1 cellular context compared by ENCODE assay signal in genomic region chr14:90970167-90970600, GRCh38.
A peak's percentile ranks its signal among the peaks of the same experiment; 100 is the strongest.
TF ChIP-seq lines count a peak whose summit lies in the region.

No MANE protein-coding gene starts in this region.

TF ChIP-seq in GM12878, 131 proteins besides CTCF, POLR2A, EP300 and RAD21 (continued from another document and continues in another):
- TF ChIP-seq, protein P1, sequence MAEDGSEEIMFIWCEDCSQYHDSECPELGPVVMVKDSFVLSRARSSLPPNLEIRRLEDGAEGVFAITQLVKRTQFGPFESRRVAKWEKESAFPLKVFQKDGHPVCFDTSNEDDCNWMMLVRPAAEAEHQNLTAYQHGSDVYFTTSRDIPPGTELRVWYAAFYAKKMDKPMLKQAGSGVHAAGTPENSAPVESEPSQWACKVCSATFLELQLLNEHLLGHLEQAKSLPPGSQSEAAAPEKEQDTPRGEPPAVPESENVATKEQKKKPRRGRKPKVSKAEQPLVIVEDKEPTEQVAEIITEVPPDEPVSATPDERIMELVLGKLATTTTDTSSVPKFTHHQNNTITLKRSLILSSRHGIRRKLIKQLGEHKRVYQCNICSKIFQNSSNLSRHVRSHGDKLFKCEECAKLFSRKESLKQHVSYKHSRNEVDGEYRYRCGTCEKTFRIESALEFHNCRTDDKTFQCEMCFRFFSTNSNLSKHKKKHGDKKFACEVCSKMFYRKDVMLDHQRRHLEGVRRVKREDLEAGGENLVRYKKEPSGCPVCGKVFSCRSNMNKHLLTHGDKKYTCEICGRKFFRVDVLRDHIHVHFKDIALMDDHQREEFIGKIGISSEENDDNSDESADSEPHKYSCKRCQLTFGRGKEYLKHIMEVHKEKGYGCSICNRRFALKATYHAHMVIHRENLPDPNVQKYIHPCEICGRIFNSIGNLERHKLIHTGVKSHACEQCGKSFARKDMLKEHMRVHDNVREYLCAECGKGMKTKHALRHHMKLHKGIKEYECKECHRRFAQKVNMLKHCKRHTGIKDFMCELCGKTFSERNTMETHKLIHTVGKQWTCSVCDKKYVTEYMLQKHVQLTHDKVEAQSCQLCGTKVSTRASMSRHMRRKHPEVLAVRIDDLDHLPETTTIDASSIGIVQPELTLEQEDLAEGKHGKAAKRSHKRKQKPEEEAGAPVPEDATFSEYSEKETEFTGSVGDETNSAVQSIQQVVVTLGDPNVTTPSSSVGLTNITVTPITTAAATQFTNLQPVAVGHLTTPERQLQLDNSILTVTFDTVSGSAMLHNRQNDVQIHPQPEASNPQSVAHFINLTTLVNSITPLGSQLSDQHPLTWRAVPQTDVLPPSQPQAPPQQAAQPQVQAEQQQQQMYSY (CRISPR knock-in tag; IDR thresholded peaks at IDR 0.05): no peak
- TF ChIP-seq, protein P2, sequence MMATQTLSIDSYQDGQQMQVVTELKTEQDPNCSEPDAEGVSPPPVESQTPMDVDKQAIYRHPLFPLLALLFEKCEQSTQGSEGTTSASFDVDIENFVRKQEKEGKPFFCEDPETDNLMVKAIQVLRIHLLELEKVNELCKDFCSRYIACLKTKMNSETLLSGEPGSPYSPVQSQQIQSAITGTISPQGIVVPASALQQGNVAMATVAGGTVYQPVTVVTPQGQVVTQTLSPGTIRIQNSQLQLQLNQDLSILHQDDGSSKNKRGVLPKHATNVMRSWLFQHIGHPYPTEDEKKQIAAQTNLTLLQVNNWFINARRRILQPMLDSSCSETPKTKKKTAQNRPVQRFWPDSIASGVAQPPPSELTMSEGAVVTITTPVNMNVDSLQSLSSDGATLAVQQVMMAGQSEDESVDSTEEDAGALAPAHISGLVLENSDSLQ (IDR thresholded peaks at IDR 0.05): no peak
- no peak for TF ChIP-seq SMC3 (IDR thresholded peaks at IDR 0.05; ENCODE audit: borderline replicate concordance, low read length)
- TF ChIP-seq, protein P3, sequence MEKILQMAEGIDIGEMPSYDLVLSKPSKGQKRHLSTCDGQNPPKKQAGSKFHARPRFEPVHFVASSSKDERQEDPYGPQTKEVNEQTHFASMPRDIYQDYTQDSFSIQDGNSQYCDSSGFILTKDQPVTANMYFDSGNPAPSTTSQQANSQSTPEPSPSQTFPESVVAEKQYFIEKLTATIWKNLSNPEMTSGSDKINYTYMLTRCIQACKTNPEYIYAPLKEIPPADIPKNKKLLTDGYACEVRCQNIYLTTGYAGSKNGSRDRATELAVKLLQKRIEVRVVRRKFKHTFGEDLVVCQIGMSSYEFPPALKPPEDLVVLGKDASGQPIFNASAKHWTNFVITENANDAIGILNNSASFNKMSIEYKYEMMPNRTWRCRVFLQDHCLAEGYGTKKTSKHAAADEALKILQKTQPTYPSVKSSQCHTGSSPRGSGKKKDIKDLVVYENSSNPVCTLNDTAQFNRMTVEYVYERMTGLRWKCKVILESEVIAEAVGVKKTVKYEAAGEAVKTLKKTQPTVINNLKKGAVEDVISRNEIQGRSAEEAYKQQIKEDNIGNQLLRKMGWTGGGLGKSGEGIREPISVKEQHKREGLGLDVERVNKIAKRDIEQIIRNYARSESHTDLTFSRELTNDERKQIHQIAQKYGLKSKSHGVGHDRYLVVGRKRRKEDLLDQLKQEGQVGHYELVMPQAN (conservative IDR thresholded peaks at IDR 0.05): no peak
- no peak for TF ChIP-seq BRCA1 (IDR thresholded peaks at IDR 0.05; ENCODE audit: low read depth, low read length)
- TF ChIP-seq, protein P4, sequence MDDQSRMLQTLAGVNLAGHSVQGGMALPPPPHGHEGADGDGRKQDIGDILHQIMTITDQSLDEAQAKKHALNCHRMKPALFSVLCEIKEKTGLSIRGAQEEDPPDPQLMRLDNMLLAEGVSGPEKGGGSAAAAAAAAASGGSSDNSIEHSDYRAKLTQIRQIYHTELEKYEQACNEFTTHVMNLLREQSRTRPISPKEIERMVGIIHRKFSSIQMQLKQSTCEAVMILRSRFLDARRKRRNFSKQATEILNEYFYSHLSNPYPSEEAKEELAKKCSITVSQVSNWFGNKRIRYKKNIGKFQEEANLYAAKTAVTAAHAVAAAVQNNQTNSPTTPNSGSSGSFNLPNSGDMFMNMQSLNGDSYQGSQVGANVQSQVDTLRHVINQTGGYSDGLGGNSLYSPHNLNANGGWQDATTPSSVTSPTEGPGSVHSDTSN (IDR thresholded peaks at IDR 0.05; ENCODE audit: insufficient replicate concordance, low read depth, low read length): no peak
- no peak for TF ChIP-seq NR2C2 (IDR thresholded peaks at IDR 0.05; ENCODE audit: borderline replicate concordance, control insufficient read depth, insufficient read length, low read depth)
- TF ChIP-seq SIN3A (IDR thresholded peaks at IDR 0.05; ENCODE audit: low read depth, low read length): no peak
- no peak for TF ChIP-seq CHD4 (IDR thresholded peaks at IDR 0.05)
- peak; percentile 90 for TF ChIP-seq JUNB (IDR thresholded peaks at IDR 0.05)
- no peak for TF ChIP-seq MYB (IDR thresholded peaks at IDR 0.05; ENCODE audit: borderline replicate concordance, low read depth, low read length)
- TF ChIP-seq CREM (IDR thresholded peaks at IDR 0.05; ENCODE audit: low read depth): peak; percentile 69; the same call in 1 of the 2 replicates
- no peak for TF ChIP-seq BHLHE40 (IDR thresholded peaks at IDR 0.05; ENCODE audit: borderline replicate concordance in 1 of 2, low read depth in 2 of 2, low read length in 1 of 2)
- TF ChIP-seq, protein P5, sequence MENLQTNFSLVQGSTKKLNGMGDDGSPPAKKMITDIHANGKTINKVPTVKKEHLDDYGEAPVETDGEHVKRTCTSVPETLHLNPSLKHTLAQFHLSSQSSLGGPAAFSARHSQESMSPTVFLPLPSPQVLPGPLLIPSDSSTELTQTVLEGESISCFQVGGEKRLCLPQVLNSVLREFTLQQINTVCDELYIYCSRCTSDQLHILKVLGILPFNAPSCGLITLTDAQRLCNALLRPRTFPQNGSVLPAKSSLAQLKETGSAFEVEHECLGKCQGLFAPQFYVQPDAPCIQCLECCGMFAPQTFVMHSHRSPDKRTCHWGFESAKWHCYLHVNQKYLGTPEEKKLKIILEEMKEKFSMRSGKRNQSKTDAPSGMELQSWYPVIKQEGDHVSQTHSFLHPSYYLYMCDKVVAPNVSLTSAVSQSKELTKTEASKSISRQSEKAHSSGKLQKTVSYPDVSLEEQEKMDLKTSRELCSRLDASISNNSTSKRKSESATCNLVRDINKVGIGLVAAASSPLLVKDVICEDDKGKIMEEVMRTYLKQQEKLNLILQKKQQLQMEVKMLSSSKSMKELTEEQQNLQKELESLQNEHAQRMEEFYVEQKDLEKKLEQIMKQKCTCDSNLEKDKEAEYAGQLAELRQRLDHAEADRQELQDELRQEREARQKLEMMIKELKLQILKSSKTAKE (IDR thresholded peaks at IDR 0.05; ENCODE audit: low read depth, poor library complexity, severe bottlenecking): no peak
- TF ChIP-seq, protein P6, sequence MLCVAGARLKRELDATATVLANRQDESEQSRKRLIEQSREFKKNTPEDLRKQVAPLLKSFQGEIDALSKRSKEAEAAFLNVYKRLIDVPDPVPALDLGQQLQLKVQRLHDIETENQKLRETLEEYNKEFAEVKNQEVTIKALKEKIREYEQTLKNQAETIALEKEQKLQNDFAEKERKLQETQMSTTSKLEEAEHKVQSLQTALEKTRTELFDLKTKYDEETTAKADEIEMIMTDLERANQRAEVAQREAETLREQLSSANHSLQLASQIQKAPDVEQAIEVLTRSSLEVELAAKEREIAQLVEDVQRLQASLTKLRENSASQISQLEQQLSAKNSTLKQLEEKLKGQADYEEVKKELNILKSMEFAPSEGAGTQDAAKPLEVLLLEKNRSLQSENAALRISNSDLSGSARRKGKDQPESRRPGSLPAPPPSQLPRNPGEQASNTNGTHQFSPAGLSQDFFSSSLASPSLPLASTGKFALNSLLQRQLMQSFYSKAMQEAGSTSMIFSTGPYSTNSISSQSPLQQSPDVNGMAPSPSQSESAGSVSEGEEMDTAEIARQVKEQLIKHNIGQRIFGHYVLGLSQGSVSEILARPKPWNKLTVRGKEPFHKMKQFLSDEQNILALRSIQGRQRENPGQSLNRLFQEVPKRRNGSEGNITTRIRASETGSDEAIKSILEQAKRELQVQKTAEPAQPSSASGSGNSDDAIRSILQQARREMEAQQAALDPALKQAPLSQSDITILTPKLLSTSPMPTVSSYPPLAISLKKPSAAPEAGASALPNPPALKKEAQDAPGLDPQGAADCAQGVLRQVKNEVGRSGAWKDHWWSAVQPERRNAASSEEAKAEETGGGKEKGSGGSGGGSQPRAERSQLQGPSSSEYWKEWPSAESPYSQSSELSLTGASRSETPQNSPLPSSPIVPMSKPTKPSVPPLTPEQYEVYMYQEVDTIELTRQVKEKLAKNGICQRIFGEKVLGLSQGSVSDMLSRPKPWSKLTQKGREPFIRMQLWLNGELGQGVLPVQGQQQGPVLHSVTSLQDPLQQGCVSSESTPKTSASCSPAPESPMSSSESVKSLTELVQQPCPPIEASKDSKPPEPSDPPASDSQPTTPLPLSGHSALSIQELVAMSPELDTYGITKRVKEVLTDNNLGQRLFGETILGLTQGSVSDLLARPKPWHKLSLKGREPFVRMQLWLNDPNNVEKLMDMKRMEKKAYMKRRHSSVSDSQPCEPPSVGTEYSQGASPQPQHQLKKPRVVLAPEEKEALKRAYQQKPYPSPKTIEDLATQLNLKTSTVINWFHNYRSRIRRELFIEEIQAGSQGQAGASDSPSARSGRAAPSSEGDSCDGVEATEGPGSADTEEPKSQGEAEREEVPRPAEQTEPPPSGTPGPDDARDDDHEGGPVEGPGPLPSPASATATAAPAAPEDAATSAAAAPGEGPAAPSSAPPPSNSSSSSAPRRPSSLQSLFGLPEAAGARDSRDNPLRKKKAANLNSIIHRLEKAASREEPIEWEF (IDR thresholded peaks at IDR 0.05; ENCODE audit: insufficient replicate concordance, low read depth, low read length): no peak
- TF ChIP-seq, protein P7, sequence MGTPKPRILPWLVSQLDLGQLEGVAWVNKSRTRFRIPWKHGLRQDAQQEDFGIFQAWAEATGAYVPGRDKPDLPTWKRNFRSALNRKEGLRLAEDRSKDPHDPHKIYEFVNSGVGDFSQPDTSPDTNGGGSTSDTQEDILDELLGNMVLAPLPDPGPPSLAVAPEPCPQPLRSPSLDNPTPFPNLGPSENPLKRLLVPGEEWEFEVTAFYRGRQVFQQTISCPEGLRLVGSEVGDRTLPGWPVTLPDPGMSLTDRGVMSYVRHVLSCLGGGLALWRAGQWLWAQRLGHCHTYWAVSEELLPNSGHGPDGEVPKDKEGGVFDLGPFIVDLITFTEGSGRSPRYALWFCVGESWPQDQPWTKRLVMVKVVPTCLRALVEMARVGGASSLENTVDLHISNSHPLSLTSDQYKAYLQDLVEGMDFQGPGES (IDR thresholded peaks at IDR 0.05): no peak
- no peak for TF ChIP-seq STAT3 (IDR thresholded peaks at IDR 0.05; ENCODE audit: low read depth, low read length)
- TF ChIP-seq NRF1 (conservative IDR thresholded peaks at IDR 0.05; ENCODE audit: low read depth, low read length): no peak
- no peak for TF ChIP-seq MYC (IDR thresholded peaks at IDR 0.05; ENCODE audit: insufficient read depth, insufficient read length, insufficient replicate concordance, low read length, severe bottlenecking)
- TF ChIP-seq PAX8 (IDR thresholded peaks at IDR 0.05): no peak
- TF ChIP-seq DPF2 (IDR thresholded peaks at IDR 0.05): no peak
- no peak for TF ChIP-seq SMAD1 (IDR thresholded peaks at IDR 0.05; ENCODE audit: low read depth, partially characterized antibody)
- TF ChIP-seq FOXK2 (IDR thresholded peaks at IDR 0.05): no peak
- peak; percentile 76; the same call in 1 of the 2 replicates for TF ChIP-seq CREB1 (IDR thresholded peaks at IDR 0.05; ENCODE audit: low read depth)
- TF ChIP-seq SRF (IDR thresholded peaks at IDR 0.05; ENCODE audit: low read depth in 2 of 2, low read length in 2 of 2): no peak
- TF ChIP-seq GABPA (IDR thresholded peaks at IDR 0.05; ENCODE audit: low read depth): 0 out of 2 replicates have a peak, but pooled peaks have one; percentile 14
- 0 out of 2 replicates have a peak, but pooled peaks have one; percentile 55 for TF ChIP-seq ZBED1 (IDR thresholded peaks at IDR 0.05; ENCODE audit: borderline replicate concordance)
- TF ChIP-seq KDM1A (IDR thresholded peaks at IDR 0.05; ENCODE audit: borderline replicate concordance): no peak
- no peak for TF ChIP-seq REST (IDR thresholded peaks at IDR 0.05; ENCODE audit: low read depth, low read length)
- TF ChIP-seq IKZF2 (IDR thresholded peaks at IDR 0.05): peak; percentile 39 to 65; a peak in 3 of 4 replicates
- TF ChIP-seq NFIC (IDR thresholded peaks at IDR 0.05; ENCODE audit: low read depth, low read length): peak; percentile 66
- TF ChIP-seq STAT1 (conservative IDR thresholded peaks at IDR 0.05): no peak
- no peak for TF ChIP-seq SUPT20H (IDR thresholded peaks at IDR 0.05; ENCODE audit: borderline replicate concordance, control insufficient read depth, low read depth, low read length)
- TF ChIP-seq HDGF (IDR thresholded peaks at IDR 0.05): no peak
- TF ChIP-seq ZNF207 (IDR thresholded peaks at IDR 0.05; ENCODE audit: borderline replicate concordance): no peak
- TF ChIP-seq IKZF1 (conservative IDR thresholded peaks at IDR 0.05): no peak
- TF ChIP-seq RUNX3 (IDR thresholded peaks at IDR 0.05; ENCODE audit: low read length): peak; percentile 39; the same call in 1 of the 2 replicates
